17 cellular contexts compared by ENCODE assay signal in genomic region chr12:57629897-57630471, GRCh38. TPM values are rescaled to one million over a fixed set of nuclear protein-coding genes. Genes with fewer than 3 reads are reported as not detected.
DNase-seq lines count a peak whose midpoint lies in the region; ATAC-seq, FAIRE-seq and TF ChIP-seq lines count a peak whose summit lies in the region.
"Had no signal": no experiment of that assay in that cellular context is flagged by ENCODE, and none has a peak within 500 bp of the region (broad histone marks: within the 10 kb centered on the region; RNA-seq: fewer than 3 reads in every experiment).

No MANE protein-coding gene starts in this region.

- TF ChIP-seq POLR2A in H54 (IDR thresholded peaks at IDR 0.05; ENCODE audit: low read depth, low read length), result no peak
- TF ChIP-seq POLR2A in sigmoid colon (IDR thresholded peaks at IDR 0.05), result no peak
- no peak for TF ChIP-seq POLR2A in GM12892 (IDR thresholded peaks at IDR 0.05; ENCODE audit: low read depth, low read length)

- FAIRE-seq in H54 (lab: Jason Lieb, UNC) (no peak), GM12892 (lab: Jason Lieb, UNC) (no peak)
- FAIRE-seq: endometrium had no signal

- H3K27me3 ChIP-seq in layer of hippocampus (ENCODE audit: control insufficient read depth, insufficient read depth, low read length) (peaks cover 22% of the 10 kb centered on the region), sigmoid colon (peaks cover 10 to 75% (median 28%) of the 10 kb centered on the region in 3 donors)

- no peak for TF ChIP-seq CTCF in sigmoid colon (IDR thresholded peaks at IDR 0.05)

- no peak for TF ChIP-seq EP300 in sigmoid colon (IDR thresholded peaks at IDR 0.05)

- DNase-seq in H54 (ENCODE audit: insufficient read length, low spot score) (peak; percentile 0), anterior cingulate cortex (lab: John Stamatoyannopoulos, UW) (peak in 33 of 58 donors; percentile 13 to 81 (median 52)), sigmoid colon (peak; percentile 61), GM12892 (ENCODE audit: insufficient read length) (no peak)
- DNase-seq in effector CD4-positive, alpha-beta T cell, result no peak
- DNase-seq: activated CD4-positive, CD25-positive, alpha-beta regulatory T cell treated with anti-CD3 and anti-CD28 coated beads, Interleukin-2, amount 50 U/mL, for 72 hours; activated gamma-delta T cell; Calu3; cerebellar nuclear complex; NCI-H2171; NCI-H748 treated with DMSO at 0.1 percent for 48 hours; occipital lobe had no signal

- ATAC-seq in HG03175 (IDR thresholded peaks at IDR 0.05; ENCODE audit: unreplicated experiment), result no peak

- peaks cover 0 to 19% (median 4%) of the 10 kb centered on the region in 4 donors for H3K36me3 ChIP-seq in sigmoid colon

- H3K4me3 ChIP-seq in sigmoid colon, result no peak overlapping the region
- H3K4me3 ChIP-seq: SJSA1 had no signal

- H3K27ac ChIP-seq in layer of hippocampus (ENCODE audit: low read depth, low read length), result peak overlapping the region; percentile 36
- no peak overlapping the region for H3K27ac ChIP-seq in sigmoid colon
- H3K27ac ChIP-seq: SJSA1 had no signal

- H3K4me1 ChIP-seq in sigmoid colon, result peaks cover 0 to 28% (median 24%) of the 10 kb centered on the region in 4 donors

- WGBS in sigmoid colon, 2 donors, result 69 to 82% methylated on average over 5 of the region's 5 CpGs

- H3K9me3 ChIP-seq in sigmoid colon, result no peaks in the 10 kb centered on the region
- H3K9me3 ChIP-seq: SJSA1 had no signal

- intact Hi-C loops in sigmoid colon (cut with DNase I), result no loop called here

RNA-seq across cellular contexts. Expression of gene B4GALNT1, which starts 3.0 kb away (rescaled TPM):
- total RNA-seq in sigmoid colon, result 1 to 10 TPM in 3 of 4 donors, under 1 TPM in 1; 0.99 to 4.4 (median 3.3) TPM
- polyA plus RNA-seq in sigmoid colon, result 1 to 10 TPM in 1 of 3 donors, not detected in 2; 2.7 TPM
- 0.38 TPM for polyA plus RNA-seq in GM12892 (2012; ENCODE audit: missing spikeins)

RNA-seq across cellular contexts. Expression of gene ARHGEF25, which starts 18.7 kb away (rescaled TPM):
- total RNA-seq in sigmoid colon, result 100 to 1,000 TPM in 3 of 4 donors, 10 to 100 TPM in 1; 99.4 to 140 (median 113) TPM
- polyA plus RNA-seq in sigmoid colon, result 10 to 100 TPM in 2 of 3 donors, 1 to 10 TPM in 1; 5.8 to 22.8 (median 18.2) TPM
- polyA plus RNA-seq in GM12892 (2012; ENCODE audit: missing spikeins), result 7.1 TPM
- total RNA-seq: B cell had no signal

RNA-seq across cellular contexts. Expression of gene DTX3, which starts 25.4 kb away (rescaled TPM):
- 10 to 100 TPM; 42.9 to 68.4 (median 50.7) TPM for total RNA-seq in sigmoid colon
- polyA plus RNA-seq in sigmoid colon, result 10 to 100 TPM in 1 of 3 donors, 1 to 10 TPM in 2; 1.2 to 12.5 (median 8.4) TPM
- 23.5 TPM for polyA plus RNA-seq in GM12892 (2012; ENCODE audit: missing spikeins)

RNA-seq across cellular contexts. Expression of gene PIP4K2C, which starts 39.0 kb away (rescaled TPM):
- total RNA-seq in sigmoid colon, result 10 to 100 TPM; 13.3 to 22.8 (median 18.4) TPM
- 10 to 100 TPM; 21.0 to 30.5 (median 28.6) TPM for polyA plus RNA-seq in sigmoid colon
- polyA plus RNA-seq in GM12892 (2012; ENCODE audit: missing spikeins), result 12.2 TPM

Comparison
In these comparisons a context has a peak if more than half of its experiments do, and no peak if none do; other contexts are left out.
1. DNase-seq: peak in H54 (single experiment), anterior cingulate cortex (33 of 58) and sigmoid colon (single experiment); none in effector CD4-positive, alpha-beta T cell (single experiment) and GM12892 (single experiment).